In genomic region chr6:161631676-161632194, GRCh38 we compare ENCODE assay signal across 12 cellular contexts.
DNase-seq lines count a peak whose midpoint lies in the region; TF ChIP-seq lines count a peak whose summit lies in the region.
"Had no signal": no experiment of that assay in that cellular context is flagged by ENCODE, and none has a peak within 500 bp of the region (broad histone marks: within the 10 kb centered on the region; RNA-seq: fewer than 3 reads in every experiment).

No MANE protein-coding gene starts in this region.

- no peaks in the 10 kb centered on the region for H4K20me1 ChIP-seq in hepatocyte (ENCODE audit: insufficient read depth, poor library complexity, severe bottlenecking)

- DNase-seq in BJ (ENCODE audit: low read depth) (peak; percentile 92), NCI-H526 treated with DMSO at 0.1 percent for 48 hours (lab: John Stamatoyannopoulos, UW) (peak; percentile 20), fibroblast of gingiva (ENCODE audit: low read depth) (peak; percentile 93), retinal pigment epithelial cell (ENCODE audit: low read depth) (peak; percentile 86), hepatocyte (ENCODE audit: low spot score) (no peak), NCI-H1930 (lab: John Stamatoyannopoulos, UW) (no peak), DMS153 (lab: John Stamatoyannopoulos, UW) (no peak), BE2C (no peak)
- DNase-seq: natural killer cell, NCI-H1092 treated with DMSO at 0.1 percent for 48 hours, SHP77 treated with DMSO at 0.1 percent for 48 hours had no signal

- H3K4me2 ChIP-seq in hepatocyte: no peak overlapping the region

- no peak overlapping the region for H3K27ac ChIP-seq in hepatocyte
- H3K27ac ChIP-seq: ascending aorta had no signal

- H3K9me3 ChIP-seq in hepatocyte (ENCODE audit: low read depth): no peaks in the 10 kb centered on the region
- no peaks in the 10 kb centered on the region; the same call in 1 of the 2 replicates for H3K9me3 ChIP-seq in BE2C
- H3K9me3 ChIP-seq: ascending aorta had no signal

- H3K27me3 ChIP-seq in BJ (ENCODE audit: control insufficient read depth, insufficient read depth, low read length) (no peaks in the 10 kb centered on the region), hepatocyte (no peaks in the 10 kb centered on the region), BE2C (no peaks in the 10 kb centered on the region)
- H3K27me3 ChIP-seq: ascending aorta had no signal

- TF ChIP-seq CTCF in BJ (IDR thresholded peaks at IDR 0.05; ENCODE audit: insufficient read depth, low read depth, low read length): no peak
- TF ChIP-seq CTCF in retinal pigment epithelial cell (conservative IDR thresholded peaks at IDR 0.05; ENCODE audit: low read depth, low read length): no peak
- TF ChIP-seq CTCF in hepatocyte (IDR thresholded peaks at IDR 0.05; ENCODE audit: poor library complexity): no peak
- no peak for TF ChIP-seq CTCF in BE2C (IDR thresholded peaks at IDR 0.05; ENCODE audit: low read depth, low read length)

- H2AFZ ChIP-seq in hepatocyte: no peak overlapping the region

- POLR2A ChIA-PET in BJ (lab: Charles Lee): interaction anchor here (0.5 to 0.6 kb wide), 3 partner anchors 259 to 1785 kb away, joined by 3 to 26 read pairs (median 4); no protein-coding TSS in a partner anchor

- no peaks in the 10 kb centered on the region for H3K79me2 ChIP-seq in hepatocyte

- H3K36me3 ChIP-seq in BJ (ENCODE audit: control insufficient read depth, insufficient read depth, low read length) (no peaks in the 10 kb centered on the region), hepatocyte (replicated peaks; ENCODE audit: insufficient read depth, low read depth) (no peaks in the 10 kb centered on the region), BE2C (no peaks in the 10 kb centered on the region)
- H3K36me3 ChIP-seq: ascending aorta had no signal

- CTCF ChIA-PET in BJ (lab: Yijun Ruan, JAX): no interaction called here

- no peaks in the 10 kb centered on the region for H3K9me2 ChIP-seq in hepatocyte (replicated peaks; ENCODE audit: insufficient read depth)

- 65% methylated on average over 2 of the region's 2 CpGs for WGBS in hepatocyte (ENCODE audit: low lambda C conversion rate, missing lambda C conversion rate)

- H3K4me3 ChIP-seq in BJ (ENCODE audit: low read depth, low read length): no peak overlapping the region
- H3K4me3 ChIP-seq in retinal pigment epithelial cell (ENCODE audit: low read length): no peak overlapping the region
- no peak overlapping the region for H3K4me3 ChIP-seq in hepatocyte
- H3K4me3 ChIP-seq in BE2C (ENCODE audit: low read depth, low read length): no peak overlapping the region
- H3K4me3 ChIP-seq: ascending aorta had no signal

- H3K4me1 ChIP-seq in hepatocyte (ENCODE audit: insufficient read depth) (no peaks in the 10 kb centered on the region), BE2C (peaks cover 15% of the 10 kb centered on the region)

Comparison
In these comparisons a context has a peak if more than half of its experiments do, and no peak if none do; other contexts are left out.
1. DNase-seq: peak in BJ (single experiment), NCI-H526 treated with DMSO at 0.1 percent for 48 hours (single experiment), fibroblast of gingiva (single experiment) and retinal pigment epithelial cell (single experiment); none in hepatocyte (single experiment), NCI-H1930 (0 of 2), DMS153 (single experiment) and BE2C (single experiment).